In the genomic region with DNA sequence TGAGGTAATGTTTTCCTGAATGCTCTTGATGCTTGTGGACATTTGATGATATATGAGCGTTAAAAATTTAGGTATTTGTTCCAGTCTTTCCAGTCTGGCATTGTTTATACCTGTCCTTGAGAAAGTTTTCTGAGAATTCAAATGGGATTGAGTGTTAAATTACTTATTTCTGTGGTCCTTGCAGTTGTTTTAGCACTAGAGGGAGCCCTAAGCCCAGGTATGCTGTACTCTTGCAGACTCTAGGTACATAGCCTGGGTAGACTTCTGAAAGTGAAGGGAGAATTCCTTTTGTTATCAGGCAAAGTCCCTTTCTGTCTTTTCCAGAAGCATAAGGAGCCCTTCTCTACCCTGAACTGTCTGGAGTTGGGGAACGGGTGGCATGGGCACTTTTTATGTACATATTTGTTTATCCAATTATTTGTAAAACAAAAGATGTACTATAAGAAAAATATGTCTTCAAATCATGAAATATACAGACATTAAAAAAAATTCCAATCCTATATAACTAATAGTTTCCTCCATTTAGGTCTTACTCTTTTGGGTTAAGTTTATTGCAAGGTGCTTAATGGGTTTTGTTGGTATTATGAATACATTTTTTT, we compare ENCODE assay signal across 8 cellular contexts.
DNase-seq lines count a peak whose midpoint lies in the region; TF ChIP-seq lines count a peak whose summit lies in the region.

No MANE protein-coding gene starts in this region.

- H4K20me1 ChIP-seq in Loucy (ENCODE audit: insufficient read depth, low read length, poor library complexity, severe bottlenecking) = no peaks in the 10 kb centered on the region
- H4K20me1 ChIP-seq in fibroblast of lung (ENCODE audit: control insufficient read depth, extremely low read depth, insufficient read depth, low read length) = no peaks in the 10 kb centered on the region

- peak; percentile 31 for DNase-seq in stimulated activated CD4-positive, alpha-beta T cell treated with anti-CD3 and anti-CD28 coated beads, Interleukin-15, amount 100 ng/mL, for 24 hours
- DNase-seq in stimulated activated CD4-positive, alpha-beta T cell treated with anti-CD3 and anti-CD28 coated beads, Interleukin-4, amount 100 ng/mL, for 4 hours = no peak
- DNase-seq in H7 (peak; percentile 34), SJCRH30 (peak; percentile 69 to 80), fibroblast of lung (ENCODE audit: low read depth in 2 of 2) (peak; percentile 63 to 82), prostate gland (ENCODE audit: low spot score) (peak; percentile 27), NCI-H524 treated with DMSO at 0.1 percent for 48 hours (lab: John Stamatoyannopoulos, UW) (no peak)

- H3K4me3 ChIP-seq in H7 (ENCODE audit: insufficient read depth, low read depth, low read length) = no peak overlapping the region
- H3K4me3 ChIP-seq in Loucy (ENCODE audit: low read length, poor library complexity, severe bottlenecking) = no peak overlapping the region
- no peak overlapping the region for H3K4me3 ChIP-seq in SJCRH30
- H3K4me3 ChIP-seq in fibroblast of lung (replicated peaks in 1 of 4; ENCODE audit: control extremely low read depth in 1 of 4, insufficient read depth in 1 of 4, low read depth in 3 of 4, low read length in 4 of 4) = no peak overlapping the region
- no peak overlapping the region for H3K4me3 ChIP-seq in prostate gland

- no peaks in the 10 kb centered on the region for H3F3A ChIP-seq in Loucy (ENCODE audit: low read depth)

- intact Hi-C loops in prostate gland (cut with DNase I) = no loop called here

- TF ChIP-seq CTCF in Loucy (conservative IDR thresholded peaks at IDR 0.05; ENCODE audit: low read length) (peak; percentile 95), fibroblast of lung (conservative IDR thresholded peaks at IDR 0.05 in 1 of 2, IDR thresholded peaks at IDR 0.05 in 1 of 2; ENCODE audit: low read depth in 1 of 2, low read length in 2 of 2) (peak; percentile 59 to 79), prostate gland (IDR thresholded peaks at IDR 0.05) (peak in 3 of 4 experiments; percentile 53 to 66 (median 56))

- no peak for TF ChIP-seq POLR2A in prostate gland (IDR thresholded peaks at IDR 0.05)

- H3K36me3 ChIP-seq in H7 (replicated peaks; ENCODE audit: control insufficient read depth, insufficient read depth, low read length) (no peaks in the 10 kb centered on the region), Loucy (ENCODE audit: insufficient read depth, low read length) (no peaks in the 10 kb centered on the region), SJCRH30 (no peaks in the 10 kb centered on the region; the same call in 1 of the 2 replicates), fibroblast of lung (ENCODE audit: control insufficient read depth, insufficient read depth, low read length) (no peaks in the 10 kb centered on the region), prostate gland (no peaks in the 10 kb centered on the region)

- no peaks in the 10 kb centered on the region for H3K9me2 ChIP-seq in Loucy (replicated peaks; ENCODE audit: low read depth, low read length)

- H2AFZ ChIP-seq in Loucy (ENCODE audit: low read length) (no peak overlapping the region), fibroblast of lung (ENCODE audit: low read length) (no peak overlapping the region)

- H3K4me1 ChIP-seq in Loucy (ENCODE audit: insufficient read depth, low read length, poor library complexity, severe bottlenecking) (peaks cover 3% of the 10 kb centered on the region), SJCRH30 (no peaks in the 10 kb centered on the region), fibroblast of lung (ENCODE audit: control insufficient read depth, extremely low read depth, insufficient read depth, low read length) (no peaks in the 10 kb centered on the region), prostate gland (replicated peaks) (no peaks in the 10 kb centered on the region)

- H3K27ac ChIP-seq in SJCRH30 (no peak overlapping the region), fibroblast of lung (ENCODE audit: insufficient read depth, low read length) (no peak overlapping the region), prostate gland (no peak overlapping the region)

- 14% methylated on average over 2 of the region's 2 CpGs for WGBS in prostate gland

- H3K27me3 ChIP-seq in H7 (ENCODE audit: control insufficient read depth, insufficient read depth, low read length) = no peaks in the 10 kb centered on the region
- no peaks in the 10 kb centered on the region for H3K27me3 ChIP-seq in Loucy (ENCODE audit: insufficient read depth, low read length, poor library complexity, severe bottlenecking)
- no peaks in the 10 kb centered on the region for H3K27me3 ChIP-seq in SJCRH30
- H3K27me3 ChIP-seq in fibroblast of lung (ENCODE audit: control insufficient read depth, insufficient read depth, low read length) = no peaks in the 10 kb centered on the region
- H3K27me3 ChIP-seq in prostate gland (replicated peaks; ENCODE audit: insufficient read depth) = no peaks in the 10 kb centered on the region

- H3K9me3 ChIP-seq in Loucy (ENCODE audit: insufficient read depth, low read depth, low read length) (no peaks in the 10 kb centered on the region), SJCRH30 (replicated peaks) (no peaks in the 10 kb centered on the region), fibroblast of lung (ENCODE audit: control insufficient read depth, insufficient read depth, low read depth, low read length) (no peaks in the 10 kb centered on the region), prostate gland (no peaks in the 10 kb centered on the region)

- H3K4me2 ChIP-seq in Loucy (ENCODE audit: low read depth, low read length, poor library complexity, severe bottlenecking) (no peak overlapping the region), fibroblast of lung (ENCODE audit: extremely low read depth, insufficient read depth, low read length) (no peak overlapping the region)

- H3K79me2 ChIP-seq in Loucy (ENCODE audit: insufficient read depth, low read length) (no peaks in the 10 kb centered on the region), fibroblast of lung (ENCODE audit: control insufficient read depth, insufficient read depth, low read length) (no peaks in the 10 kb centered on the region)

- H3K9ac ChIP-seq in Loucy (ENCODE audit: low read depth, low read length, poor library complexity, severe bottlenecking) = no peak overlapping the region
- H3K9ac ChIP-seq in fibroblast of lung (ENCODE audit: insufficient read depth, low read length) = no peak overlapping the region

Comparison
In these comparisons a context has a peak if more than half of its experiments do, and no peak if none do; other contexts are left out.
1. DNase-seq: peak in stimulated activated CD4-positive, alpha-beta T cell treated with anti-CD3 and anti-CD28 coated beads, Interleukin-15, amount 100 ng/mL, for 24 hours (single experiment), H7 (single experiment), SJCRH30 (2 of 2), fibroblast of lung (2 of 2) and prostate gland (single experiment); none in stimulated activated CD4-positive, alpha-beta T cell treated with anti-CD3 and anti-CD28 coated beads, Interleukin-4, amount 100 ng/mL, for 4 hours (0 of 2) and NCI-H524 treated with DMSO at 0.1 percent for 48 hours (single experiment).
2. Peak in every context shown above with its lines, with median percentiles within 50 percentile points of each other: CTCF ChIP-seq.